In the genomic region with DNA sequence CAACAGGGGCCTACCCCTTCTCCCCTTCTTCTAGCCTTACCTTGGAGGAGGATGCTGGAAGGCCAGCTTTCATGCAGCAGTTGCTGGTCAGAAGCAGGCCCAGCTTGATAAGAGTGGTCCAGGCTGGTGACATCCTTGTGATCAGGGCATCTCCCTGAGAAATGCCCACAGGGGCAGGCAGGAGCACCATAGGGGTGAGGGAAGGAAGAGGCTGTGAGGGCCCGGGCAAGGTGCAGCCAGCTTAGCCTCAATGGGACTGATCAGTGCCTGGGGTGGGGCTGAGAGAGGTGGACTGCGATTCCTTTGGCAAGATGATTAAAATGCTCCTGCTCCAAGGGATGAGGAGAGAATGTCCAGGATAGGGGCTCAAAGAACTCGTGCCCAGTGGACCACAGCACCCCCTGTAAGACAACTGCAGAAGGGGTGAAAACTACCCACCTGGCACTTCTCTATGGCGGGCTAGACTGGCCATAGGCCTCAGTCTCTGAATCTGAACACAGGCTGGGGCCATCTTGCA, we compare ENCODE assay signal across 16 cellular contexts. TPM values are rescaled to one million over a fixed set of nuclear protein-coding genes. Genes with fewer than 3 reads are reported as not detected.
DNase-seq lines count a peak whose midpoint lies in the region; ATAC-seq lines count a peak whose summit lies in the region.
"Had no signal": no experiment of that assay in that cellular context is flagged by ENCODE, and none has a peak within 500 bp of the region (broad histone marks: within the 10 kb centered on the region; RNA-seq: fewer than 3 reads in every experiment).

No MANE protein-coding gene starts in this region.

- DNase-seq in activated naive CD8-positive, alpha-beta T cell treated with anti-CD3 and anti-CD28 coated beads for 36 hours, result no peak
- DNase-seq in naive B cell (no peak), DMS 273 treated with DMSO at 0.1 percent for 48 hours (lab: John Stamatoyannopoulos, UW) (no peak), OCI-M2 (lab: John Stamatoyannopoulos, UW; ENCODE audit: unreplicated experiment) (no peak)
- DNase-seq: activated CD4-positive, alpha-beta T cell treated with anti-CD3 and anti-CD28 coated beads, Interleukin-2, amount 10 ng/mL, durations not matched to agents 7 days and 5 days; amniotic stem cell; effector memory CD4-positive, alpha-beta T cell; NCI-H2081 treated with DMSO at 0.1 percent for 48 hours; occipital lobe; SW 1271 had no signal

- H3K36me3 ChIP-seq in stomach smooth muscle (ENCODE audit: control insufficient read depth in 2 of 2, insufficient read depth in 2 of 2, low read length in 2 of 2), result peaks cover 32 to 47% of the 10 kb centered on the region in 2 donors

- no peak for ATAC-seq in activated T-helper 17 cell treated with anti-CD3 and anti-CD28 coated beads, Interleukin-2, amount 50 U/mL, for 72 hours (replicated peaks)
- no peak for ATAC-seq in naive B cell (ENCODE audit: low read depth in 2 of 2)
- no peak for ATAC-seq in HG03095 (IDR thresholded peaks at IDR 0.05; ENCODE audit: unreplicated experiment)
- ATAC-seq: left lobe of liver had no signal

- no peak overlapping the region for H3K4me3 Mint-ChIP-seq in activated naive CD8-positive, alpha-beta T cell
- no peak overlapping the region for H3K4me3 Mint-ChIP-seq in activated naive CD8-positive, alpha-beta T cell treated with anti-CD3 and anti-CD28 coated beads for 36 hours
- no peak overlapping the region for H3K4me3 Mint-ChIP-seq in activated T-helper 17 cell treated with anti-CD3 and anti-CD28 coated beads, Interleukin-2, amount 50 U/mL, for 72 hours
- H3K4me3 Mint-ChIP-seq in naive B cell, result peak overlapping the region in 3 of 8 donors; percentile 18 to 32 (median 22)
- H3K4me3 Mint-ChIP-seq: activated CD4-positive, alpha-beta T cell treated with anti-CD3 and anti-CD28 coated beads, Interleukin-2, amount 10 ng/mL, durations not matched to agents 7 days and 5 days had no signal

- H3K27ac ChIP-seq in stomach smooth muscle (ENCODE audit: low read length), result peak overlapping the region; percentile 37
- H3K27ac ChIP-seq: BLaER1 had no signal

- no peaks in the 10 kb centered on the region for H3K9me3 Mint-ChIP-seq in activated naive CD8-positive, alpha-beta T cell (ENCODE audit: low read depth)
- no peaks in the 10 kb centered on the region for H3K9me3 Mint-ChIP-seq in activated naive CD8-positive, alpha-beta T cell treated with anti-CD3 and anti-CD28 coated beads for 36 hours
- H3K9me3 Mint-ChIP-seq in activated T-helper 17 cell treated with anti-CD3 and anti-CD28 coated beads, Interleukin-2, amount 50 U/mL, for 72 hours, result no peaks in the 10 kb centered on the region
- H3K9me3 Mint-ChIP-seq in naive B cell, result peaks cover 0 to 1% (median 0%) of the 10 kb centered on the region in 7 donors
- H3K9me3 Mint-ChIP-seq: activated CD4-positive, alpha-beta T cell treated with anti-CD3 and anti-CD28 coated beads, Interleukin-2, amount 10 ng/mL, durations not matched to agents 7 days and 5 days had no signal

- peaks cover 26% of the 10 kb centered on the region for H3K4me1 ChIP-seq in stomach smooth muscle (ENCODE audit: control insufficient read depth, insufficient read depth, low read length)

- no peaks in the 10 kb centered on the region for H3K27me3 Mint-ChIP-seq in activated naive CD8-positive, alpha-beta T cell
- H3K27me3 Mint-ChIP-seq in activated naive CD8-positive, alpha-beta T cell treated with anti-CD3 and anti-CD28 coated beads for 36 hours, result peaks cover 1% of the 10 kb centered on the region
- no peaks in the 10 kb centered on the region for H3K27me3 Mint-ChIP-seq in activated T-helper 17 cell treated with anti-CD3 and anti-CD28 coated beads, Interleukin-2, amount 50 U/mL, for 72 hours
- peaks cover 0 to 2% (median 0%) of the 10 kb centered on the region in 3 donors for H3K27me3 Mint-ChIP-seq in naive B cell

- no peak overlapping the region for H3K4me3 ChIP-seq in stomach smooth muscle (ENCODE audit: low read length in 2 of 2)
- H3K4me3 ChIP-seq: BLaER1 had no signal

- no peaks in the 10 kb centered on the region for H3K9me3 ChIP-seq in stomach smooth muscle (ENCODE audit: control insufficient read depth in 2 of 2, low read length in 2 of 2)
- H3K9me3 ChIP-seq: BLaER1 had no signal

- H3K4me1 Mint-ChIP-seq in activated naive CD8-positive, alpha-beta T cell (ENCODE audit: low read depth), result peaks cover 30% of the 10 kb centered on the region
- peaks cover 30% of the 10 kb centered on the region for H3K4me1 Mint-ChIP-seq in activated naive CD8-positive, alpha-beta T cell treated with anti-CD3 and anti-CD28 coated beads for 36 hours
- H3K4me1 Mint-ChIP-seq in activated T-helper 17 cell treated with anti-CD3 and anti-CD28 coated beads, Interleukin-2, amount 50 U/mL, for 72 hours, result peaks cover 20% of the 10 kb centered on the region
- H3K4me1 Mint-ChIP-seq in naive B cell, result peaks cover 26 to 39% (median 38%) of the 10 kb centered on the region in 3 donors

- no peak overlapping the region for H3K9ac ChIP-seq in stomach smooth muscle (ENCODE audit: low read length in 2 of 2)
- H3K9ac ChIP-seq: BLaER1 had no signal

- H3K27me3 ChIP-seq in stomach smooth muscle (ENCODE audit: control insufficient read depth in 1 of 2, insufficient read depth in 2 of 2, low read length in 2 of 2), result no peaks in the 10 kb centered on the region
- H3K27me3 ChIP-seq: BLaER1 had no signal

- H3K27ac Mint-ChIP-seq in activated naive CD8-positive, alpha-beta T cell, result peak overlapping the region; percentile 23
- H3K27ac Mint-ChIP-seq in activated naive CD8-positive, alpha-beta T cell treated with anti-CD3 and anti-CD28 coated beads for 36 hours, result no peak overlapping the region
- H3K27ac Mint-ChIP-seq in activated T-helper 17 cell treated with anti-CD3 and anti-CD28 coated beads, Interleukin-2, amount 50 U/mL, for 72 hours, result peak overlapping the region; percentile 43
- peak overlapping the region in 5 of 6 donors; percentile 66 to 100 (median 85) for H3K27ac Mint-ChIP-seq in naive B cell

- H3K36me3 Mint-ChIP-seq in activated naive CD8-positive, alpha-beta T cell, result peaks cover 22% of the 10 kb centered on the region
- peaks cover 38% of the 10 kb centered on the region for H3K36me3 Mint-ChIP-seq in activated naive CD8-positive, alpha-beta T cell treated with anti-CD3 and anti-CD28 coated beads for 36 hours
- peaks cover 49% of the 10 kb centered on the region for H3K36me3 Mint-ChIP-seq in activated T-helper 17 cell treated with anti-CD3 and anti-CD28 coated beads, Interleukin-2, amount 50 U/mL, for 72 hours (ENCODE audit: low read depth)
- peaks cover 14 to 20% of the 10 kb centered on the region in 2 donors for H3K36me3 Mint-ChIP-seq in naive B cell

RNA-seq across cellular contexts. Expression of a gene that starts 9.5 kb away (rescaled TPM):
- 10 to 100 TPM; 33.2 to 33.6 TPM for total RNA-seq in activated naive CD8-positive, alpha-beta T cell treated with anti-CD3 and anti-CD28 coated beads for 36 hours
- 10 to 100 TPM; 43.4 to 51.4 TPM for total RNA-seq in activated T-helper 17 cell treated with anti-CD3 and anti-CD28 coated beads, Interleukin-2, amount 50 U/mL, for 72 hours
- polyA plus RNA-seq in naive B cell (ENCODE audit: low read depth in 6 of 6), result 10 to 100 TPM in 4 of 6 donors, 1 to 10 TPM in 2; 8.3 to 21.9 (median 14.6) TPM

RNA-seq across cellular contexts. Expression of a gene that starts 10.1 kb away (rescaled TPM):
- total RNA-seq in activated naive CD8-positive, alpha-beta T cell treated with anti-CD3 and anti-CD28 coated beads for 36 hours, result 10 to 100 TPM; 26.9 to 27.4 TPM
- total RNA-seq in activated T-helper 17 cell treated with anti-CD3 and anti-CD28 coated beads, Interleukin-2, amount 50 U/mL, for 72 hours, result 10 to 100 TPM; 19.0 to 22.1 TPM
- polyA plus RNA-seq in naive B cell (ENCODE audit: low read depth in 6 of 6), result 10 to 100 TPM; 31.1 to 50.1 (median 37.7) TPM

RNA-seq across cellular contexts. Expression of a gene that starts 53.3 kb away (rescaled TPM):
- total RNA-seq in activated naive CD8-positive, alpha-beta T cell treated with anti-CD3 and anti-CD28 coated beads for 36 hours, result 1 to 10 TPM in 1 of 2 experiments, under 1 TPM in 1; 0.64 to 1.4 TPM
- 1 to 10 TPM in 1 of 2 donors, under 1 TPM in 1; 0.54 to 1.2 TPM for total RNA-seq in activated T-helper 17 cell treated with anti-CD3 and anti-CD28 coated beads, Interleukin-2, amount 50 U/mL, for 72 hours
- 1 to 10 TPM in 2 of 6 donors, under 1 TPM in 2, not detected in 2; 0.67 to 1.6 (median 1.1) TPM for polyA plus RNA-seq in naive B cell (ENCODE audit: low read depth in 6 of 6)
